In the genomic region with DNA sequence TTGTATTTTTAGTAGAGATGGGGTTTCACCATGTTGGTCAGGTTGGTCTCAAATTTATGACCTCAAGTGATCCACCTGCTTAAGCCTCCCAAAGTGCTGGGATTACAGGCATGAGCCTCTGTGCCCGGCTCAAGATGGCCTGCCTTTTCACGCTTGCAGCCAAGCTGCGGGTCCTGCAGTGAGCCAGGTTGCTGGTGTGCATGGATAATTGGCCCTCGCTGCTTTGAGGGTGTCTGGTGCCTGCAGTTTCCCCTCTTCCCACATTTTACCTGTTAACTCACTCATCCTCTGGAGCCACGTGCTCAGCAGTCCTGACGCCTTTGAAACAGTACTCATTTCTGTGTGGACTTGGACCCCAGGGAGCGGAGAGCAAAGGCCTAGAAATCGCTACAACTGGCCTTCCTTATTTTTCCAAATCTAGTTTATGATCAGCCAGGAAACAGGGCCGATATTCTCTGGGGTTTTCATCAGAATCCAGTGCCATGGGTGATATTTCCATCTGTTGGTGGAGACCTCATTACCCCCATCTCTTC, we compare ENCODE assay signal across 20 cellular contexts. TPM values are rescaled to one million over a fixed set of nuclear protein-coding genes. Genes with fewer than 3 reads are reported as not detected.
DNase-seq lines count a peak whose midpoint lies in the region; ATAC-seq, FAIRE-seq and TF ChIP-seq lines count a peak whose summit lies in the region.
"Had no signal": no experiment of that assay in that cellular context is flagged by ENCODE, and none has a peak within 500 bp of the region (broad histone marks: within the 10 kb centered on the region; RNA-seq: fewer than 3 reads in every experiment).

No MANE protein-coding gene starts in this region.

- no peak overlapping the region for H3K27ac ChIP-seq in K562 (ENCODE audit: extremely low read depth, low read depth, low read length)
- no peak overlapping the region for H3K27ac ChIP-seq in RWPE1
- H3K27ac ChIP-seq: A549, ascending aorta, BLaER1 had no signal

- ATAC-seq in activated CD4-positive, alpha-beta T cell treated with anti-CD3 and anti-CD28 coated beads for 36 hours, result no peak
- ATAC-seq in K562 (no peak), GM21381 (IDR thresholded peaks at IDR 0.05; ENCODE audit: unreplicated experiment) (no peak)
- ATAC-seq: A549; effector memory CD8-positive, alpha-beta T cell; left lung had no signal

- no peak for TF ChIP-seq POLR2A in K562 (conservative IDR thresholded peaks at IDR 0.05)

- TF ChIP-seq CTCF in K562 (IDR thresholded peaks at IDR 0.05 in 2 of 3, conservative IDR thresholded peaks at IDR 0.05 in 1 of 3; ENCODE audit: insufficient read depth in 2 of 3, low read depth in 1 of 3, low read length in 3 of 3), result no peak
- TF ChIP-seq CTCF in RWPE1 (conservative IDR thresholded peaks at IDR 0.05; ENCODE audit: low read depth), result no peak

- FAIRE-seq in K562 (lab: Jason Lieb, UNC), result peak; percentile 11
- FAIRE-seq: A549 had no signal

- no peak for TF ChIP-seq RAD21 in K562 (CRISPR knock-in tag; conservative IDR thresholded peaks at IDR 0.05 in 1 of 2, IDR thresholded peaks at IDR 0.05 in 1 of 2)

- H3K4me1 Mint-ChIP-seq in activated CD4-positive, alpha-beta T cell treated with anti-CD3 and anti-CD28 coated beads for 36 hours, result peaks cover 38% of the 10 kb centered on the region
- peaks cover 38% of the 10 kb centered on the region for H3K4me1 Mint-ChIP-seq in activated CD4-positive, alpha-beta T cell treated with anti-CD3 and anti-CD28 coated beads, Interleukin-2, amount 10 ng/mL, durations not matched to agents 24 days and 14 days

- no TSS peak for BruUV-seq in K562 (replicated peaks; lab: Mats Ljungman, UMichigan)

- peak overlapping the region; percentile 14 for H3K27ac Mint-ChIP-seq in activated CD4-positive, alpha-beta T cell treated with anti-CD3 and anti-CD28 coated beads for 36 hours
- H3K27ac Mint-ChIP-seq in activated CD4-positive, alpha-beta T cell treated with anti-CD3 and anti-CD28 coated beads, Interleukin-2, amount 10 ng/mL, durations not matched to agents 24 days and 14 days, result no peak overlapping the region
- H3K27ac Mint-ChIP-seq: activated T-helper 2 cell treated with anti-CD3 and anti-CD28 coated beads, Interferon-gamma antibody, Interleukin-2, Interleukin-4, amounts not matched to agents 10 μg/mL and 5 μg/mL and 100 μg/mL, durations not matched to agents 14 hours and 24 hours and 36 hours had no signal

- no peak for TF ChIP-seq EP300 in K562 (IDR thresholded peaks at IDR 0.05; ENCODE audit: low read length)

- H3K36me3 ChIP-seq in K562 (ENCODE audit: control insufficient read depth, insufficient read depth, low read length), result peaks cover 36% of the 10 kb centered on the region; the same call in 2 of the 3 replicates
- H3K36me3 ChIP-seq: BLaER1 had no signal

- POLR2A ChIA-PET in activated CD4-positive, alpha-beta T cell treated with anti-CD3 and anti-CD28 coated beads for 36 hours (lab: Charles Lee), result no interaction called here
- POLR2A ChIA-PET in K562 (lab: Yijun Ruan, JAX), result no interaction called here
- POLR2A ChIA-PET in RWPE1 (lab: Yijun Ruan, JAX; ENCODE audit: low non-redundant PET), result no interaction called here

- CTCF ChIA-PET in activated CD4-positive, alpha-beta T cell treated with anti-CD3 and anti-CD28 coated beads for 36 hours (lab: Charles Lee), result interaction anchor here (0.6 kb wide), 1 partner anchor 61 kb away, joined by 3 read pairs; no protein-coding TSS in a partner anchor
- CTCF ChIA-PET in K562 (lab: Yijun Ruan, JAX; ENCODE audit: low intra/inter-chr PET ratio) (no interaction called here), RWPE1 (lab: Yijun Ruan, JAX) (no interaction called here)

- no peak overlapping the region for H3K9ac ChIP-seq in K562 (ENCODE audit: insufficient read depth in 1 of 2, low read depth in 2 of 2, low read length in 2 of 2)
- H3K9ac ChIP-seq: BLaER1 had no signal

- H3K4me2 ChIP-seq in K562 (ENCODE audit: insufficient read depth, low read length), result no peak overlapping the region
- H3K4me2 ChIP-seq: A549, BLaER1 had no signal

- no peak for DNase-seq in activated CD4-positive, alpha-beta T cell treated with anti-CD3 and anti-CD28 coated beads for 36 hours
- DNase-seq in activated CD4-positive, alpha-beta T cell treated with anti-CD3 and anti-CD28 coated beads, Interleukin-2, amount 10 ng/mL, durations not matched to agents 24 days and 14 days, result no peak
- DNase-seq in D341Med (ENCODE audit: low spot score), result peak; percentile 12
- no peak for DNase-seq in K562 (ENCODE audit: extremely low read depth in 1 of 4, low spot score in 3 of 4)
- DNase-seq in posterior vena cava (ENCODE audit: low spot score), result peak; percentile 32
- DNase-seq in activated gamma-delta T cell (lab: John Stamatoyannopoulos, UW), result no peak
- DNase-seq in RWPE1 (ENCODE audit: low spot score), result no peak
- DNase-seq: effector memory CD8-positive, alpha-beta T cell; GDM1; HCEC 1CT; NCI-H1105; NCI-H2081 treated with DMSO at 0.1 percent for 48 hours; NCI-H69; stimulated activated CD4-positive, alpha-beta T cell treated with anti-CD3 and anti-CD28 coated beads, Interleukin-4, amount 100 ng/mL, for 1 hour had no signal

- H3K9me1 ChIP-seq in K562 (ENCODE audit: control insufficient read depth, insufficient read depth, low read length), result no peaks in the 10 kb centered on the region

- peaks cover 0 to 4% of the 10 kb centered on the region in 2 experiments; a peak in 4 of 5 replicates for H3K4me1 ChIP-seq in K562 (replicated peaks in 1 of 2; ENCODE audit: control insufficient read depth in 2 of 2, insufficient read depth in 2 of 2, low read length in 2 of 2)
- H3K4me1 ChIP-seq: A549 had no signal

- H4K20me1 ChIP-seq in K562 (replicated peaks; ENCODE audit: control insufficient read depth, insufficient read depth, low read length), result no peaks in the 10 kb centered on the region

- H3K4me3 ChIP-seq in K562, result no peak overlapping the region
- H3K4me3 ChIP-seq: A549, ascending aorta, BLaER1, left lung had no signal

- peaks cover 47% of the 10 kb centered on the region for H3K36me3 Mint-ChIP-seq in activated CD4-positive, alpha-beta T cell treated with anti-CD3 and anti-CD28 coated beads for 36 hours (ENCODE audit: low read depth)
- H3K36me3 Mint-ChIP-seq in activated CD4-positive, alpha-beta T cell treated with anti-CD3 and anti-CD28 coated beads, Interleukin-2, amount 10 ng/mL, durations not matched to agents 24 days and 14 days (ENCODE audit: low read depth), result peaks cover 39% of the 10 kb centered on the region

- H3K9me3 ChIP-seq in K562 (replicated peaks; ENCODE audit: control insufficient read depth, insufficient read depth, low read depth, low read length), result no peaks in the 10 kb centered on the region
- H3K9me3 ChIP-seq: A549, ascending aorta, BLaER1, left lung had no signal

- in situ Hi-C loops in K562 (cut with MboI), result no loop called here

- no peaks in the 10 kb centered on the region for H3K9me3 Mint-ChIP-seq in activated CD4-positive, alpha-beta T cell treated with anti-CD3 and anti-CD28 coated beads for 36 hours (ENCODE audit: low read depth)
- H3K9me3 Mint-ChIP-seq in activated CD4-positive, alpha-beta T cell treated with anti-CD3 and anti-CD28 coated beads, Interleukin-2, amount 10 ng/mL, durations not matched to agents 24 days and 14 days, result no peaks in the 10 kb centered on the region
- H3K9me3 Mint-ChIP-seq: activated T-helper 2 cell treated with anti-CD3 and anti-CD28 coated beads, Interferon-gamma antibody, Interleukin-2, Interleukin-4, amounts not matched to agents 10 μg/mL and 5 μg/mL and 100 μg/mL, durations not matched to agents 14 hours and 24 hours and 36 hours; effector memory CD8-positive, alpha-beta T cell had no signal

- H3K4me3 Mint-ChIP-seq in activated CD4-positive, alpha-beta T cell treated with anti-CD3 and anti-CD28 coated beads for 36 hours, result no peak overlapping the region
- H3K4me3 Mint-ChIP-seq in activated CD4-positive, alpha-beta T cell treated with anti-CD3 and anti-CD28 coated beads, Interleukin-2, amount 10 ng/mL, durations not matched to agents 24 days and 14 days, result no peak overlapping the region
- H3K4me3 Mint-ChIP-seq: effector memory CD8-positive, alpha-beta T cell had no signal

- intact Hi-C loops in activated CD4-positive, alpha-beta T cell treated with anti-CD3 and anti-CD28 coated beads for 36 hours (cut with DNase I, micrococcal nuclease), result loop anchor here (5.0 kb wide), 3 partner anchors 41 to 66 kb away; partner anchors contain the start of gene TPCN1 (in 1 of the 2)
- intact Hi-C loops in activated CD4-positive, alpha-beta T cell treated with anti-CD3 and anti-CD28 coated beads, Interleukin-2, amount 10 ng/mL, durations not matched to agents 24 days and 14 days (cut with micrococcal nuclease), result loop anchor here (2.0 kb wide), 1 partner anchor 55 kb away; no protein-coding TSS in a partner anchor
- intact Hi-C loops in K562 (cut with micrococcal nuclease), result no loop called here
- intact Hi-C loops in posterior vena cava (cut with DNase I), result no loop called here

- no peak overlapping the region for H2AFZ ChIP-seq in K562 (ENCODE audit: low read depth, low read length)

- no peaks in the 10 kb centered on the region for H3K27me3 Mint-ChIP-seq in activated CD4-positive, alpha-beta T cell treated with anti-CD3 and anti-CD28 coated beads for 36 hours
- H3K27me3 Mint-ChIP-seq in activated CD4-positive, alpha-beta T cell treated with anti-CD3 and anti-CD28 coated beads, Interleukin-2, amount 10 ng/mL, durations not matched to agents 24 days and 14 days, result no peaks in the 10 kb centered on the region
- H3K27me3 Mint-ChIP-seq: effector memory CD8-positive, alpha-beta T cell had no signal

- 81% methylated on average over 9 of the region's 9 CpGs for WGBS in K562 (ENCODE audit: insufficient coverage, low coverage, missing lambda C conversion rate)

- no peaks in the 10 kb centered on the region for H3K79me2 ChIP-seq in K562 (ENCODE audit: control insufficient read depth, insufficient read depth, low read length)

- H3K27me3 ChIP-seq in K562 (ENCODE audit: control insufficient read depth in 2 of 2, insufficient read depth in 2 of 2, low read length in 2 of 2), result no peaks in the 10 kb centered on the region
- H3K27me3 ChIP-seq: ascending aorta, left lung had no signal

RNA-seq across cellular contexts. Expression of gene TPCN1, which starts 42.2 kb away (rescaled TPM):
- 10 to 100 TPM; 35.5 to 37.0 TPM for total RNA-seq in activated CD4-positive, alpha-beta T cell treated with anti-CD3 and anti-CD28 coated beads for 36 hours
- 31.0 and 33.7 TPM in 2 replicates for total RNA-seq in activated CD4-positive, alpha-beta T cell treated with anti-CD3 and anti-CD28 coated beads, Interleukin-2, amount 10 ng/mL, durations not matched to agents 24 days and 14 days
- 112 and 252 TPM in 2 replicates for total RNA-seq in K562 (2011; cell fraction: chromatin; rRNA removed; ENCODE audit: low replicate concordance)
- 110 and 123 TPM in 2 replicates for total RNA-seq in K562 (2011; cell fraction: nucleolus; rRNA removed)
- 98.7 and 108 TPM in 2 replicates for total RNA-seq in K562 (2011; cell fraction: nucleoplasm; rRNA removed)
- total RNA-seq in K562 (2014; rRNA removed), result 6.4 and 9.2 TPM in 2 replicates
- total RNA-seq in K562 (2014; rRNA removed; fragmentation: Illumina TruSeq; extraction: Trizol), result 5.5 and 6.1 TPM in 2 replicates
- total RNA-seq in K562 (2015; rRNA removed; fragmentation: Illumina TruSeq; extraction: Trizol), result 7.4 and 7.8 TPM in 2 replicates
- 23.8 and 27.2 TPM in 2 replicates for total RNA-seq in K562 (2021)
- polyA plus RNA-seq in K562 (2011; rRNA removed), result 12.8 and 18.9 TPM in 2 replicates
- polyA plus RNA-seq in K562 (2011; cell fraction: cytosol; rRNA removed), result 8.0 and 10.3 TPM in 2 replicates
- 137 and 160 TPM in 2 replicates for polyA plus RNA-seq in K562 (2011; cell fraction: nucleus; rRNA removed)
- 20.9 and 33.9 TPM in 2 replicates for polyA plus RNA-seq in K562 (2012)
- polyA plus RNA-seq in K562 (2014; fragmentation: Illumina TruSeq; extraction: Trizol), result 16.2 and 17.0 TPM in 2 replicates
- 1 to 10 TPM in 1 of 2 experiments, under 1 TPM in 1; 0.80 to 1.1 TPM for polyA plus RNA-seq in K562 (2014; fragmentation: Nextera tagmentation; extraction: Ambion mirVana)
- polyA plus RNA-seq in K562 (2014; rRNA removed), result 19.2 and 19.3 TPM in 2 replicates
- polyA minus RNA-seq in K562 (2011; rRNA and poly(A)+ RNA removed), result 7.8 and 12.1 TPM in 2 replicates
- 17.9 and 21.8 TPM in 2 replicates for polyA minus RNA-seq in K562 (2011; cell fraction: cytosol; rRNA and poly(A)+ RNA removed)
- polyA minus RNA-seq in K562 (2011; cell fraction: nucleus; rRNA and poly(A)+ RNA removed), result 30.6 and 40.4 TPM in 2 replicates
- total RNA-seq in posterior vena cava, result 10 to 100 TPM; 28.8 to 50.8 TPM

Comparison
In these comparisons a context has a peak if more than half of its experiments do, and no peak if none do; other contexts are left out.
1. DNase-seq: peak in D341Med (single experiment) and posterior vena cava (single experiment); none in activated CD4-positive, alpha-beta T cell treated with anti-CD3 and anti-CD28 coated beads for 36 hours (single experiment), activated CD4-positive, alpha-beta T cell treated with anti-CD3 and anti-CD28 coated beads, Interleukin-2, amount 10 ng/mL, durations not matched to agents 24 days and 14 days (single experiment), K562 (0 of 4), activated gamma-delta T cell (single experiment) and RWPE1 (single experiment).
2. intact Hi-C loops: an anchor here in activated CD4-positive, alpha-beta T cell treated with anti-CD3 and anti-CD28 coated beads for 36 hours (5.0 kb wide) and activated CD4-positive, alpha-beta T cell treated with anti-CD3 and anti-CD28 coated beads, Interleukin-2, amount 10 ng/mL, durations not matched to agents 24 days and 14 days (2.0 kb wide); none called in K562 and posterior vena cava.